ENCODE assay signal across 27 cellular contexts in the genomic region with DNA sequence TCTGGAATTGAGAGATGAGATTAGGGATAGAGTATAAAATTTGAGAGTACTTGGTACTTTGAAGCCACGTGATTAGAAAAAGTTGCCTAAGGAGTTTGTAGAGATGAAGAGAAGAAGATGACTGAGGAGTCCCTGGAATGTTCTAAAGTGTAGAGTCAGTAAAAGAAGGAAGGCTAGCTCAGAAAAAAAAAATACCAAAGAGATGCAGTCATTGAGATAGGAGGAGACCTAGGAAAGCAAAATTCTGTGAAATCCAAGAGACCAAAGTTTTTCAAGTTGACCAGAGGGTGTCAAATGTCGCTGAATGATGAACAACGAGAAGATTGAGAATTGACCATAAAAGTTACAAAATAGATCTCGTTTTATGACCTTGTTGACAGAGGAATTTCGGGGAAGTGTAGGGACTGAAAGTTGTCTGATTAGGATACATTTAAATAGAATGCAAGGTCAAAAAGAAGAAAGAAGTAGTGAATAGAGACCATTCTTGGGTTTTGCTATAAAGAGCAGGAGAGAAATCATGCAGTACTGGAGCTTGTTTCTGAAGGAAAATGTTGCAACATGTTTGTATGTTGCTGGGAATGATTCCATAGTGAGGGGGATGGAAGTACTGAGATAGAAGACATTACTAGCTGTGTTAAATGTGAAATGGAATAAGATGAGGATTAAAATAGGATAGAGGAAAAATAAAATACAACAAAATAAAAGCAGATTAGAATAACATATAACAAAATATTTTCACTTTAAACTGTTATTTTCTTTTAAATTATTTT. TPM values are rescaled to one million over a fixed set of nuclear protein-coding genes. Genes with fewer than 3 reads are reported as not detected.
A peak's percentile ranks its signal among the peaks of the same experiment; 100 is the strongest.
DNase-seq lines count a peak whose midpoint lies in the region; ATAC-seq and TF ChIP-seq lines count a peak whose summit lies in the region.
"Had no signal": no experiment of that assay in that cellular context is flagged by ENCODE, and none has a peak within 500 bp of the region (broad histone marks: within the 10 kb centered on the region; RNA-seq: fewer than 3 reads in every experiment).

No MANE protein-coding gene starts in this region.

- CTCF ChIA-PET in activated CD8-positive, alpha-beta memory T cell treated with anti-CD3 and anti-CD28 coated beads, Interleukin-2, amount 10 ng/mL, durations not matched to agents 7 days and 5 days (lab: Charles Lee), result no interaction called here
- CTCF ChIA-PET in activated CD4-positive, alpha-beta T cell treated with anti-CD3 and anti-CD28 coated beads for 36 hours (lab: Charles Lee), result no interaction called here

- H3K4me1 ChIP-seq in mesendoderm (ENCODE audit: control insufficient read depth, low read depth, low read length), result no peaks in the 10 kb centered on the region
- H3K4me1 ChIP-seq: A549, breast epithelium, gastrocnemius medialis, sigmoid colon, suprapubic skin had no signal

- no peaks in the 10 kb centered on the region for H3K36me3 ChIP-seq in mesendoderm (ENCODE audit: control insufficient read depth, insufficient read depth, low read length)
- H3K36me3 ChIP-seq: breast epithelium, gastrocnemius medialis, sigmoid colon, suprapubic skin had no signal

- WGBS in mesendoderm (ENCODE audit: extremely low coverage, insufficient coverage, low lambda C conversion rate), result 100% methylated on average over 1 of the region's 5 CpGs

- no peak overlapping the region for H3K4me3 Mint-ChIP-seq in HFFc6
- no peak overlapping the region for H3K4me3 Mint-ChIP-seq in activated CD8-positive, alpha-beta memory T cell treated with anti-CD3 and anti-CD28 coated beads, Interleukin-2, amount 10 ng/mL, durations not matched to agents 7 days and 5 days
- no peak overlapping the region for H3K4me3 Mint-ChIP-seq in activated CD4-positive, alpha-beta T cell treated with anti-CD3 and anti-CD28 coated beads for 36 hours
- H3K4me3 Mint-ChIP-seq: activated naive CD8-positive, alpha-beta T cell treated with anti-CD3 and anti-CD28 coated beads, Interleukin-2, amount 50 U/mL, for 24 hours; IgD-negative memory B cell; nephron; stimulated activated effector memory CD8-positive, alpha-beta T cell treated with anti-CD3 and anti-CD28 coated beads, Interleukin-12 subunit alpha, Interleukin-12 subunit beta, amount 100 ng/mL, for 72 hours; T-cell had no signal

- H3K18ac ChIP-seq in mesendoderm (ENCODE audit: low read length), result no peak overlapping the region

- H2BK5ac ChIP-seq in mesendoderm (ENCODE audit: low read length), result no peak overlapping the region

- H3K27ac ChIP-seq in mesendoderm (ENCODE audit: low read depth, low read length), result no peak overlapping the region
- H3K27ac ChIP-seq: A549, gastrocnemius medialis, HL-60, sigmoid colon, suprapubic skin had no signal

- H3K36me3 Mint-ChIP-seq in HFFc6 (ENCODE audit: low read depth), result no peaks in the 10 kb centered on the region
- H3K36me3 Mint-ChIP-seq in activated CD8-positive, alpha-beta memory T cell treated with anti-CD3 and anti-CD28 coated beads, Interleukin-2, amount 10 ng/mL, durations not matched to agents 7 days and 5 days, result no peaks in the 10 kb centered on the region
- no peaks in the 10 kb centered on the region for H3K36me3 Mint-ChIP-seq in activated CD4-positive, alpha-beta T cell treated with anti-CD3 and anti-CD28 coated beads for 36 hours (ENCODE audit: low read depth)
- H3K36me3 Mint-ChIP-seq: IgD-negative memory B cell; stimulated activated effector memory CD8-positive, alpha-beta T cell treated with anti-CD3 and anti-CD28 coated beads, Interleukin-12 subunit alpha, Interleukin-12 subunit beta, amount 100 ng/mL, for 72 hours; T-cell had no signal

- H3K56ac ChIP-seq in mesendoderm (ENCODE audit: low read length), result no peak overlapping the region

- H3K23ac ChIP-seq in mesendoderm (ENCODE audit: low read length), result no peak overlapping the region

- H3K27me3 ChIP-seq in mesendoderm (ENCODE audit: insufficient read depth, low read length, poor library complexity), result no peaks in the 10 kb centered on the region
- H3K27me3 ChIP-seq: breast epithelium, gastrocnemius medialis, sigmoid colon, suprapubic skin had no signal

- no peaks in the 10 kb centered on the region for H3K79me1 ChIP-seq in mesendoderm (ENCODE audit: low read length)

- intact Hi-C loops in posterior vena cava (cut with DNase I), result no loop called here
- intact Hi-C loops in activated CD4-positive, alpha-beta T cell treated with anti-CD3 and anti-CD28 coated beads for 36 hours (cut with DNase I, micrococcal nuclease), result no loop called here

- no peaks in the 10 kb centered on the region for H3K4me1 Mint-ChIP-seq in HFFc6 (ENCODE audit: low read depth)
- no peaks in the 10 kb centered on the region for H3K4me1 Mint-ChIP-seq in activated CD8-positive, alpha-beta memory T cell treated with anti-CD3 and anti-CD28 coated beads, Interleukin-2, amount 10 ng/mL, durations not matched to agents 7 days and 5 days
- H3K4me1 Mint-ChIP-seq in activated CD4-positive, alpha-beta T cell treated with anti-CD3 and anti-CD28 coated beads for 36 hours, result no peaks in the 10 kb centered on the region
- H3K4me1 Mint-ChIP-seq: activated naive CD8-positive, alpha-beta T cell treated with anti-CD3 and anti-CD28 coated beads, Interleukin-2, amount 50 U/mL, for 24 hours; IgD-negative memory B cell; nephron; stimulated activated effector memory CD8-positive, alpha-beta T cell treated with anti-CD3 and anti-CD28 coated beads, Interleukin-12 subunit alpha, Interleukin-12 subunit beta, amount 100 ng/mL, for 72 hours; T-cell had no signal

- no peak overlapping the region for H2AK5ac ChIP-seq in mesendoderm (ENCODE audit: low read length)

- no peaks in the 10 kb centered on the region; the same call in 1 of the 2 replicates for H3K27me3 Mint-ChIP-seq in HFFc6 (ENCODE audit: insufficient read depth)
- H3K27me3 Mint-ChIP-seq in activated CD8-positive, alpha-beta memory T cell treated with anti-CD3 and anti-CD28 coated beads, Interleukin-2, amount 10 ng/mL, durations not matched to agents 7 days and 5 days, result peaks cover 2% of the 10 kb centered on the region
- peaks cover 6% of the 10 kb centered on the region for H3K27me3 Mint-ChIP-seq in activated CD4-positive, alpha-beta T cell treated with anti-CD3 and anti-CD28 coated beads for 36 hours

- H3K79me2 ChIP-seq in mesendoderm (ENCODE audit: control insufficient read depth, insufficient read depth, low read length), result no peaks in the 10 kb centered on the region

- POLR2A ChIA-PET in activated CD4-positive, alpha-beta T cell treated with anti-CD3 and anti-CD28 coated beads for 36 hours (lab: Charles Lee), result no interaction called here

- no peak overlapping the region for H4K5ac ChIP-seq in mesendoderm (ENCODE audit: low read length)

- no peak overlapping the region for H4K8ac ChIP-seq in mesendoderm (ENCODE audit: low read depth, low read length)

- H3K4me2 ChIP-seq in mesendoderm (ENCODE audit: low read length), result no peak overlapping the region
- H3K4me2 ChIP-seq: A549 had no signal

- H3K4me3 ChIP-seq in AG10803 (ENCODE audit: low read length), result no peak overlapping the region
- H3K4me3 ChIP-seq in mesendoderm (ENCODE audit: low read length), result no peak overlapping the region
- H3K4me3 ChIP-seq: A549, breast epithelium, gastrocnemius medialis, sigmoid colon, suprapubic skin had no signal

- no peak for ATAC-seq in activated CD8-positive, alpha-beta memory T cell treated with anti-CD3 and anti-CD28 coated beads, Interleukin-2, amount 10 ng/mL, durations not matched to agents 7 days and 5 days
- no peak for ATAC-seq in activated CD4-positive, alpha-beta T cell treated with anti-CD3 and anti-CD28 coated beads for 36 hours
- ATAC-seq: A549; activated naive CD8-positive, alpha-beta T cell treated with anti-CD3 and anti-CD28 coated beads, Interleukin-2, amount 50 U/mL, for 24 hours; gastrocnemius medialis; stimulated activated effector memory CD8-positive, alpha-beta T cell treated with anti-CD3 and anti-CD28 coated beads, Interleukin-12 subunit alpha, Interleukin-12 subunit beta, amount 100 ng/mL, for 72 hours; T-cell had no signal

- no peak overlapping the region for H2BK15ac ChIP-seq in mesendoderm (replicated peaks; ENCODE audit: low read depth)

- H2BK120ac ChIP-seq in mesendoderm (ENCODE audit: low read depth, low read length), result no peak overlapping the region

- no peak overlapping the region for H3K9ac ChIP-seq in mesendoderm (ENCODE audit: low read length)

- H3K27ac Mint-ChIP-seq in HFFc6, result no peak overlapping the region
- H3K27ac Mint-ChIP-seq in activated CD8-positive, alpha-beta memory T cell treated with anti-CD3 and anti-CD28 coated beads, Interleukin-2, amount 10 ng/mL, durations not matched to agents 7 days and 5 days, result no peak overlapping the region
- no peak overlapping the region for H3K27ac Mint-ChIP-seq in activated CD4-positive, alpha-beta T cell treated with anti-CD3 and anti-CD28 coated beads for 36 hours
- H3K27ac Mint-ChIP-seq: activated naive CD8-positive, alpha-beta T cell treated with anti-CD3 and anti-CD28 coated beads, Interleukin-2, amount 50 U/mL, for 24 hours; IgD-negative memory B cell; nephron; stimulated activated effector memory CD8-positive, alpha-beta T cell treated with anti-CD3 and anti-CD28 coated beads, Interleukin-12 subunit alpha, Interleukin-12 subunit beta, amount 100 ng/mL, for 72 hours; T-cell had no signal

- peak; percentile 77 for DNase-seq in AG10803 (ENCODE audit: low read depth)
- DNase-seq in HFFc6, result peak; percentile 4
- DNase-seq in fibroblast of gingiva (ENCODE audit: low read depth), result peak; percentile 56
- DNase-seq in mesendoderm, result peak; percentile 69
- no peak for DNase-seq in activated CD8-positive, alpha-beta memory T cell treated with anti-CD3 and anti-CD28 coated beads, Interleukin-2, amount 10 ng/mL, durations not matched to agents 7 days and 5 days
- DNase-seq in posterior vena cava (ENCODE audit: low spot score), result no peak
- no peak for DNase-seq in activated T-cell treated with anti-CD3 and anti-CD28 coated beads, Interleukin-2, amount 50 U/mL, for 1 hour
- DNase-seq in activated CD4-positive, alpha-beta T cell treated with anti-CD3 and anti-CD28 coated beads for 36 hours, result no peak
- DNase-seq: activated CD4-positive, alpha-beta T cell treated with anti-CD3 and anti-CD28 coated beads for 48 hours; activated effector memory CD4-positive, alpha-beta T cell treated with Interleukin-2 at 50 U/mL for 16 hours; activated naive CD8-positive, alpha-beta T cell treated with anti-CD3 and anti-CD28 coated beads, Interleukin-2, amount 50 U/mL, for 24 hours; gastrocnemius medialis; MM.1S; NCI-H1694; NCI-H748 treated with DMSO at 0.1 percent for 48 hours; Right ventricle myocardium superior; sigmoid colon; T-cell had no signal

- TF ChIP-seq CTCF in AG10803 (conservative IDR thresholded peaks at IDR 0.05; ENCODE audit: low read length) (no peak), HFFc6 (IDR thresholded peaks at IDR 0.05) (no peak)

- no peak overlapping the region for H3K4ac ChIP-seq in mesendoderm (ENCODE audit: low read depth, low read length)

- H3K9me3 Mint-ChIP-seq in HFFc6, result peaks cover under 1% of the 10 kb centered on the region
- H3K9me3 Mint-ChIP-seq in activated CD8-positive, alpha-beta memory T cell treated with anti-CD3 and anti-CD28 coated beads, Interleukin-2, amount 10 ng/mL, durations not matched to agents 7 days and 5 days (ENCODE audit: low read depth), result no peaks in the 10 kb centered on the region
- no peaks in the 10 kb centered on the region for H3K9me3 Mint-ChIP-seq in activated CD4-positive, alpha-beta T cell treated with anti-CD3 and anti-CD28 coated beads for 36 hours (ENCODE audit: low read depth)
- H3K9me3 Mint-ChIP-seq: activated naive CD8-positive, alpha-beta T cell treated with anti-CD3 and anti-CD28 coated beads, Interleukin-2, amount 50 U/mL, for 24 hours; IgD-negative memory B cell; stimulated activated effector memory CD8-positive, alpha-beta T cell treated with anti-CD3 and anti-CD28 coated beads, Interleukin-12 subunit alpha, Interleukin-12 subunit beta, amount 100 ng/mL, for 72 hours; T-cell had no signal

RNA-seq across cellular contexts. Expression of a gene that starts 30.2 kb away (rescaled TPM):
- total RNA-seq in HFFc6 (2021; fragmentation: NEBNext Ultra II Directional; extraction: Animal tissue kit (Norgen Biotek cat#: 25700)), result under 1 TPM in 1 of 6 experiments, not detected in 5; 0.09 TPM
- not detected for polyA plus RNA-seq in mesendoderm (2013, experiment 1 of 2)
- not detected for polyA plus RNA-seq in mesendoderm (2013, experiment 2 of 2)
- total RNA-seq in activated CD8-positive, alpha-beta memory T cell treated with anti-CD3 and anti-CD28 coated beads, Interleukin-2, amount 10 ng/mL, durations not matched to agents 7 days and 5 days, result not detected
- 10 to 100 TPM; 27.2 to 28.9 TPM for total RNA-seq in posterior vena cava
- total RNA-seq in activated CD4-positive, alpha-beta T cell treated with anti-CD3 and anti-CD28 coated beads for 36 hours, result not detected
- total RNA-seq: kidney epithelial cell, OCI-LY7, Right ventricle myocardium superior, T-cell had no signal
- polyA plus RNA-seq: A549, IgD-negative memory B cell had no signal

Comparison
In these comparisons a context has a peak if more than half of its experiments do, and no peak if none do; other contexts are left out.
1. DNase-seq: peak in AG10803 (single experiment), HFFc6 (single experiment), fibroblast of gingiva (single experiment) and mesendoderm (single experiment); none in activated CD8-positive, alpha-beta memory T cell treated with anti-CD3 and anti-CD28 coated beads, Interleukin-2, amount 10 ng/mL, durations not matched to agents 7 days and 5 days (single experiment), posterior vena cava (single experiment), activated T-cell treated with anti-CD3 and anti-CD28 coated beads, Interleukin-2, amount 50 U/mL, for 1 hour (single experiment) and activated CD4-positive, alpha-beta T cell treated with anti-CD3 and anti-CD28 coated beads for 36 hours (single experiment).
2. RNA of a gene that starts 30.2 kb away (total RNA-seq): 27.2 to 28.9 TPM in posterior vena cava; 0.09 TPM in HFFc6, not detected in activated CD8-positive, alpha-beta memory T cell treated with anti-CD3 and anti-CD28 coated beads, Interleukin-2, amount 10 ng/mL, durations not matched to agents 7 days and 5 days and not detected in activated CD4-positive, alpha-beta T cell treated with anti-CD3 and anti-CD28 coated beads for 36 hours; every median in the first group is over 10 times any median in the second.